In the genomic region with DNA sequence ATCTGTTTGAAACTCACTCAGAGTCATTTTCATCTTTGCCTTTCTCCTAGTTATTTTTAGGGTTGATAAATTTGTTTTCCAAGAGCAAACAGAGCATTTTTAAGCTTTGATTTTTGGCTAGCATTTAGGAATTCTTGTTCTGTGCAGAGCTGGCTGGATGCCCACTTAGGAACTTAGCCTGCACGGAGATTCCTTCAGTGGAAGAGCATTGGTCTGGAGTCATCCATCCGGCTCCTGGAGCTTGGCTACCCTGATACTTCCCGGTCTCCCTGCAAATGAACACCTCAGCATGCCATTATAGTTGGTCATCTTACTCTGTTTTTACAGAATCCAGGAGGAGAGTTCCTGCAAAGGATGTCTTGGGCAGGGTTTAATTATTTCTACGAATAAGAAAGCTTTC, we compare ENCODE assay signal across 13 cellular contexts. TPM values are rescaled to one million over a fixed set of nuclear protein-coding genes. Genes with fewer than 3 reads are reported as not detected.
A peak's percentile ranks its signal among the peaks of the same experiment; 100 is the strongest.
DNase-seq lines count a peak whose midpoint lies in the region; ATAC-seq and TF ChIP-seq lines count a peak whose summit lies in the region.
"Had no signal": no experiment of that assay in that cellular context is flagged by ENCODE, and none has a peak within 500 bp of the region (broad histone marks: within the 10 kb centered on the region; RNA-seq: fewer than 3 reads in every experiment).

No MANE protein-coding gene starts in this region.

- CTCF ChIA-PET in activated naive CD4-positive, alpha-beta T cell treated with anti-CD3 and anti-CD28 coated beads for 36 hours (lab: Charles Lee), result no interaction called here

- H3K27me3 ChIP-seq in ascending aorta (no peaks in the 10 kb centered on the region), heart right ventricle (no peaks in the 10 kb centered on the region)

- H3K36me3 Mint-ChIP-seq in activated naive CD4-positive, alpha-beta T cell treated with anti-CD3 and anti-CD28 coated beads for 36 hours (ENCODE audit: low read depth), result no peaks in the 10 kb centered on the region

- H3K27ac Mint-ChIP-seq in activated naive CD4-positive, alpha-beta T cell treated with anti-CD3 and anti-CD28 coated beads for 36 hours, result no peak overlapping the region
- H3K27ac Mint-ChIP-seq: activated CD4-positive, alpha-beta T cell treated with anti-CD3 and anti-CD28 coated beads, Interleukin-2, amount 10 ng/mL, durations not matched to agents 24 days and 14 days had no signal

- 41 to 53% methylated on average over 4 of the region's 4 CpGs for WGBS in heart right ventricle, 2 donors

- H3K27ac ChIP-seq in ascending aorta (peak overlapping the region; percentile 77 to 91), heart right ventricle (peak overlapping the region in 9 of 10 donors; percentile 4 to 85 (median 75))

- H3K9me3 ChIP-seq in ascending aorta (no peaks in the 10 kb centered on the region), heart right ventricle (no peaks in the 10 kb centered on the region)

- TF ChIP-seq CTCF in ascending aorta (IDR thresholded peaks at IDR 0.05), result no peak
- no peak for TF ChIP-seq CTCF in heart right ventricle (IDR thresholded peaks at IDR 0.05)

- H3K9me3 Mint-ChIP-seq in activated naive CD4-positive, alpha-beta T cell treated with anti-CD3 and anti-CD28 coated beads for 36 hours, result no peaks in the 10 kb centered on the region
- H3K9me3 Mint-ChIP-seq: activated CD4-positive, alpha-beta T cell treated with anti-CD3 and anti-CD28 coated beads, Interleukin-2, amount 10 ng/mL, durations not matched to agents 24 days and 14 days; central memory CD8-positive, alpha-beta T cell had no signal

- H3K4me1 Mint-ChIP-seq in activated naive CD4-positive, alpha-beta T cell treated with anti-CD3 and anti-CD28 coated beads for 36 hours (ENCODE audit: low read depth), result peaks cover 13% of the 10 kb centered on the region
- H3K4me1 Mint-ChIP-seq: central memory CD8-positive, alpha-beta T cell had no signal

- H3K36me3 ChIP-seq in ascending aorta, result no peaks in the 10 kb centered on the region
- no peaks in the 10 kb centered on the region for H3K36me3 ChIP-seq in heart right ventricle

- peak overlapping the region in 1 of 2 donors; percentile 3 for H3K4me3 ChIP-seq in ascending aorta
- H3K4me3 ChIP-seq in heart right ventricle, result no peak overlapping the region

- H3K4me1 ChIP-seq in ascending aorta (peaks cover 16 to 39% of the 10 kb centered on the region in 2 donors), heart right ventricle (peaks cover 0 to 50% (median 23%) of the 10 kb centered on the region in 9 donors)

- no peaks in the 10 kb centered on the region for H3K27me3 Mint-ChIP-seq in activated naive CD4-positive, alpha-beta T cell treated with anti-CD3 and anti-CD28 coated beads for 36 hours (ENCODE audit: low read depth)

- no peak overlapping the region for H3K4me3 Mint-ChIP-seq in activated naive CD4-positive, alpha-beta T cell treated with anti-CD3 and anti-CD28 coated beads for 36 hours
- H3K4me3 Mint-ChIP-seq: activated CD4-positive, alpha-beta T cell treated with anti-CD3 and anti-CD28 coated beads, Interleukin-2, amount 10 ng/mL, durations not matched to agents 24 days and 14 days; central memory CD8-positive, alpha-beta T cell had no signal

- ATAC-seq in heart right ventricle, result peak in 7 of 8 donors; percentile 48 to 66 (median 62)
- no peak for ATAC-seq in HG03565 (IDR thresholded peaks at IDR 0.05; ENCODE audit: unreplicated experiment)

- DNase-seq in GM04504 (ENCODE audit: low read depth) (peak; percentile 71), ascending aorta (ENCODE audit: low spot score in 2 of 2) (peak in 1 of 2 donors; percentile 86), heart right ventricle (peak in 1 of 2 donors; percentile 61), smooth muscle cell of the brain vasculature (ENCODE audit: low read depth, low spot score) (peak; percentile 24), T-helper 9 cell (no peak), ecto neural progenitor cell (ENCODE audit: low spot score) (no peak)
- DNase-seq in activated naive CD4-positive, alpha-beta T cell treated with anti-CD3 and anti-CD28 coated beads for 36 hours, result no peak
- DNase-seq: activated CD4-positive, alpha-beta T cell treated with anti-CD3 and anti-CD28 coated beads, Interleukin-2, amount 10 ng/mL, durations not matched to agents 24 days and 14 days; DMS79 treated with DMSO at 0.1 percent for 48 hours; islet precursor cell; stimulated activated CD4-positive, alpha-beta T cell treated with anti-CD3 and anti-CD28 coated beads, Interleukin-12 subunit alpha, Interleukin-12 subunit beta, amount 100 ng/mL, for 4 hours had no signal

- intact Hi-C loops in ascending aorta (cut with DNase I) (no loop called here), heart right ventricle (cut with DNase I) (loop anchor here in 1 of 10 donors (10.0 kb wide), 1 partner anchor 51 kb away; no protein-coding TSS in a partner anchor)
- intact Hi-C loops in activated naive CD4-positive, alpha-beta T cell treated with anti-CD3 and anti-CD28 coated beads for 36 hours (cut with micrococcal nuclease), result loop anchor here (10.0 kb wide), 1 partner anchor 61 kb away; the partner anchor contains the start of gene SPECC1

RNA-seq across cellular contexts. Expression of gene SPECC1, which starts 57.1 kb away (rescaled TPM):
- total RNA-seq in ascending aorta, result 76.4 TPM
- 10 to 100 TPM in 5 of 10 donors, 1 to 10 TPM in 5; 6.8 to 15.2 (median 9.7) TPM for total RNA-seq in heart right ventricle
- 1 to 10 TPM; 2.9 to 6.6 TPM for polyA plus RNA-seq in heart right ventricle
- total RNA-seq in activated naive CD4-positive, alpha-beta T cell treated with anti-CD3 and anti-CD28 coated beads for 36 hours, result 10 to 100 TPM; 13.7 to 17.4 TPM

Comparison
In these comparisons a context has a peak if more than half of its experiments do, and no peak if none do; other contexts are left out.
1. DNase-seq: peak in GM04504 (single experiment) and smooth muscle cell of the brain vasculature (single experiment); none in activated naive CD4-positive, alpha-beta T cell treated with anti-CD3 and anti-CD28 coated beads for 36 hours (single experiment), T-helper 9 cell (single experiment) and ecto neural progenitor cell (single experiment).